In the genomic region with DNA sequence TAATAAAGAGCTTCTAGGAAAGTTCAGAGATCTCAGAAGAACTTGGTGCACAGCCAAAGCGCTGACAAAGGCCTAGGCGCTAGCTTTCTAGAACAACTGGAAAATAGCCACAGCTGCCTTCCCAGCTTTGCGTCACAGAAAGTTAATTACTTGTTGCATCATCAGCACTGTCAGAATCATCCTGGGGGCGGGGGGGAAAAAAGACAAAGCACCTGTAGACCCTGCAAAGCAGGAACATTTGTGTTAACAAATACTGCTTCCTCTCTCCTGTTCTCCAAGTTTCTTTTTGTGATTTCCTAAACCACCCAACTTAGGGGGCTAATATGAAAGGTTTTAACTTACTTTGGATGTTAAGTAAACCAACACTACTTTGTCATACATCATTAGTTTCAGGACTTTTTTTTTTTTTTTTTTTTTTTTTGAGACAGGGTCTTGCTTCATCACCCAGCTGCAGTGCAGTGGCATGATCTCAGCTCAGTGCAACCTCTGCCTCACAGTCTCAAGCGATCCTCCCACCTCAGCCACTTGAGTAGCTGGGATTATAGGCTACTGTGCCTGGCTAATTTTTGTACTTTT, we compare ENCODE assay signal across 1 cellular context.
TF ChIP-seq lines count a peak whose summit lies in the region.

No MANE protein-coding gene starts in this region.

TF ChIP-seq in HEK293, 187 proteins besides CTCF, POLR2A, EP300 and RAD21 (continued from another document):
- TF ChIP-seq, protein P1, sequence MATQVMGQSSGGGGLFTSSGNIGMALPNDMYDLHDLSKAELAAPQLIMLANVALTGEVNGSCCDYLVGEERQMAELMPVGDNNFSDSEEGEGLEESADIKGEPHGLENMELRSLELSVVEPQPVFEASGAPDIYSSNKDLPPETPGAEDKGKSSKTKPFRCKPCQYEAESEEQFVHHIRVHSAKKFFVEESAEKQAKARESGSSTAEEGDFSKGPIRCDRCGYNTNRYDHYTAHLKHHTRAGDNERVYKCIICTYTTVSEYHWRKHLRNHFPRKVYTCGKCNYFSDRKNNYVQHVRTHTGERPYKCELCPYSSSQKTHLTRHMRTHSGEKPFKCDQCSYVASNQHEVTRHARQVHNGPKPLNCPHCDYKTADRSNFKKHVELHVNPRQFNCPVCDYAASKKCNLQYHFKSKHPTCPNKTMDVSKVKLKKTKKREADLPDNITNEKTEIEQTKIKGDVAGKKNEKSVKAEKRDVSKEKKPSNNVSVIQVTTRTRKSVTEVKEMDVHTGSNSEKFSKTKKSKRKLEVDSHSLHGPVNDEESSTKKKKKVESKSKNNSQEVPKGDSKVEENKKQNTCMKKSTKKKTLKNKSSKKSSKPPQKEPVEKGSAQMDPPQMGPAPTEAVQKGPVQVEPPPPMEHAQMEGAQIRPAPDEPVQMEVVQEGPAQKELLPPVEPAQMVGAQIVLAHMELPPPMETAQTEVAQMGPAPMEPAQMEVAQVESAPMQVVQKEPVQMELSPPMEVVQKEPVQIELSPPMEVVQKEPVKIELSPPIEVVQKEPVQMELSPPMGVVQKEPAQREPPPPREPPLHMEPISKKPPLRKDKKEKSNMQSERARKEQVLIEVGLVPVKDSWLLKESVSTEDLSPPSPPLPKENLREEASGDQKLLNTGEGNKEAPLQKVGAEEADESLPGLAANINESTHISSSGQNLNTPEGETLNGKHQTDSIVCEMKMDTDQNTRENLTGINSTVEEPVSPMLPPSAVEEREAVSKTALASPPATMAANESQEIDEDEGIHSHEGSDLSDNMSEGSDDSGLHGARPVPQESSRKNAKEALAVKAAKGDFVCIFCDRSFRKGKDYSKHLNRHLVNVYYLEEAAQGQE (tag by site-specific recombination; IDR thresholded peaks at IDR 0.05) = no peak
- TF ChIP-seq, protein P2, sequence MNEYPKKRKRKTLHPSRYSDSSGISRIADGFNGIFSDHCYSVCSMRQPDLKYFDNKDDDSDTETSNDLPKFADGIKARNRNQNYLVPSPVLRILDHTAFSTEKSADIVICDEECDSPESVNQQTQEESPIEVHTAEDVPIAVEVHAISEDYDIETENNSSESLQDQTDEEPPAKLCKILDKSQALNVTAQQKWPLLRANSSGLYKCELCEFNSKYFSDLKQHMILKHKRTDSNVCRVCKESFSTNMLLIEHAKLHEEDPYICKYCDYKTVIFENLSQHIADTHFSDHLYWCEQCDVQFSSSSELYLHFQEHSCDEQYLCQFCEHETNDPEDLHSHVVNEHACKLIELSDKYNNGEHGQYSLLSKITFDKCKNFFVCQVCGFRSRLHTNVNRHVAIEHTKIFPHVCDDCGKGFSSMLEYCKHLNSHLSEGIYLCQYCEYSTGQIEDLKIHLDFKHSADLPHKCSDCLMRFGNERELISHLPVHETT (tag by site-specific recombination; IDR thresholded peaks at IDR 0.05) = peak; percentile 73
- TF ChIP-seq ZNF776 (tag by site-specific recombination; IDR thresholded peaks at IDR 0.05; ENCODE audit: borderline replicate concordance) (no peak), ZNF664 (tag by site-specific recombination; IDR thresholded peaks at IDR 0.05) (0 out of 2 replicates have a peak, but pooled peaks have one; percentile 5), MEIS1 (CRISPR knock-in tag; IDR thresholded peaks at IDR 0.05; ENCODE audit: borderline replicate concordance) (no peak), ZNF501 (tag by site-specific recombination; IDR thresholded peaks at IDR 0.05) (no peak), ZNF23 (tag by site-specific recombination; IDR thresholded peaks at IDR 0.05; ENCODE audit: borderline replicate concordance) (no peak), REPIN1 (tag by site-specific recombination; IDR thresholded peaks at IDR 0.05; ENCODE audit: low read depth) (no peak), ZNF530 (tag by site-specific recombination; IDR thresholded peaks at IDR 0.05; ENCODE audit: low read depth) (no peak), ZNF114 (tag by site-specific recombination; IDR thresholded peaks at IDR 0.05) (no peak), ZNF629 (tag by site-specific recombination; IDR thresholded peaks at IDR 0.05) (peak; percentile 97), GLI4 (tag by site-specific recombination; IDR thresholded peaks at IDR 0.05) (no peak), ZNF561 (tag by site-specific recombination; IDR thresholded peaks at IDR 0.05; ENCODE audit: borderline replicate concordance) (no peak), KLF7 (tag by site-specific recombination; IDR thresholded peaks at IDR 0.05; ENCODE audit: borderline replicate concordance) (no peak), KLF9 (tag by site-specific recombination; IDR thresholded peaks at IDR 0.05; ENCODE audit: low read depth) (no peak), ZNF529 (tag by site-specific recombination; IDR thresholded peaks at IDR 0.05; ENCODE audit: insufficient replicate concordance) (no peak), ZNF404 (tag by site-specific recombination; IDR thresholded peaks at IDR 0.05) (no peak), ZNF830 (tag by site-specific recombination; IDR thresholded peaks at IDR 0.05; ENCODE audit: low read depth) (no peak), ZNF311 (tag by site-specific recombination; IDR thresholded peaks at IDR 0.05; ENCODE audit: borderline replicate concordance) (no peak), ZBTB20 (tag by site-specific recombination; IDR thresholded peaks at IDR 0.05) (0 out of 2 replicates have a peak, but pooled peaks have one; percentile 24), SP2 (tag by site-specific recombination; IDR thresholded peaks at IDR 0.05) (no peak), YY2 (tag by site-specific recombination; IDR thresholded peaks at IDR 0.05) (no peak), ZNF37A (tag by site-specific recombination; IDR thresholded peaks at IDR 0.05) (no peak), SP7 (tag by site-specific recombination; IDR thresholded peaks at IDR 0.05) (peak; percentile 72), KLF8 (tag by site-specific recombination; IDR thresholded peaks at IDR 0.05) (peak; percentile 18; the same call in 1 of the 2 replicates), SCRT2 (tag by site-specific recombination; IDR thresholded peaks at IDR 0.05) (peak; percentile 96), GLIS1 (tag by site-specific recombination; IDR thresholded peaks at IDR 0.05) (peak; percentile 83)
- TF ChIP-seq, protein P3, sequence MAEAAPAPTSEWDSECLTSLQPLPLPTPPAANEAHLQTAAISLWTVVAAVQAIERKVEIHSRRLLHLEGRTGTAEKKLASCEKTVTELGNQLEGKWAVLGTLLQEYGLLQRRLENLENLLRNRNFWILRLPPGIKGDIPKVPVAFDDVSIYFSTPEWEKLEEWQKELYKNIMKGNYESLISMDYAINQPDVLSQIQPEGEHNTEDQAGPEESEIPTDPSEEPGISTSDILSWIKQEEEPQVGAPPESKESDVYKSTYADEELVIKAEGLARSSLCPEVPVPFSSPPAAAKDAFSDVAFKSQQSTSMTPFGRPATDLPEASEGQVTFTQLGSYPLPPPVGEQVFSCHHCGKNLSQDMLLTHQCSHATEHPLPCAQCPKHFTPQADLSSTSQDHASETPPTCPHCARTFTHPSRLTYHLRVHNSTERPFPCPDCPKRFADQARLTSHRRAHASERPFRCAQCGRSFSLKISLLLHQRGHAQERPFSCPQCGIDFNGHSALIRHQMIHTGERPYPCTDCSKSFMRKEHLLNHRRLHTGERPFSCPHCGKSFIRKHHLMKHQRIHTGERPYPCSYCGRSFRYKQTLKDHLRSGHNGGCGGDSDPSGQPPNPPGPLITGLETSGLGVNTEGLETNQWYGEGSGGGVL (tag by site-specific recombination; IDR thresholded peaks at IDR 0.05) = peak; percentile 66; the same call in 1 of the 2 replicates
- TF ChIP-seq, protein P4, sequence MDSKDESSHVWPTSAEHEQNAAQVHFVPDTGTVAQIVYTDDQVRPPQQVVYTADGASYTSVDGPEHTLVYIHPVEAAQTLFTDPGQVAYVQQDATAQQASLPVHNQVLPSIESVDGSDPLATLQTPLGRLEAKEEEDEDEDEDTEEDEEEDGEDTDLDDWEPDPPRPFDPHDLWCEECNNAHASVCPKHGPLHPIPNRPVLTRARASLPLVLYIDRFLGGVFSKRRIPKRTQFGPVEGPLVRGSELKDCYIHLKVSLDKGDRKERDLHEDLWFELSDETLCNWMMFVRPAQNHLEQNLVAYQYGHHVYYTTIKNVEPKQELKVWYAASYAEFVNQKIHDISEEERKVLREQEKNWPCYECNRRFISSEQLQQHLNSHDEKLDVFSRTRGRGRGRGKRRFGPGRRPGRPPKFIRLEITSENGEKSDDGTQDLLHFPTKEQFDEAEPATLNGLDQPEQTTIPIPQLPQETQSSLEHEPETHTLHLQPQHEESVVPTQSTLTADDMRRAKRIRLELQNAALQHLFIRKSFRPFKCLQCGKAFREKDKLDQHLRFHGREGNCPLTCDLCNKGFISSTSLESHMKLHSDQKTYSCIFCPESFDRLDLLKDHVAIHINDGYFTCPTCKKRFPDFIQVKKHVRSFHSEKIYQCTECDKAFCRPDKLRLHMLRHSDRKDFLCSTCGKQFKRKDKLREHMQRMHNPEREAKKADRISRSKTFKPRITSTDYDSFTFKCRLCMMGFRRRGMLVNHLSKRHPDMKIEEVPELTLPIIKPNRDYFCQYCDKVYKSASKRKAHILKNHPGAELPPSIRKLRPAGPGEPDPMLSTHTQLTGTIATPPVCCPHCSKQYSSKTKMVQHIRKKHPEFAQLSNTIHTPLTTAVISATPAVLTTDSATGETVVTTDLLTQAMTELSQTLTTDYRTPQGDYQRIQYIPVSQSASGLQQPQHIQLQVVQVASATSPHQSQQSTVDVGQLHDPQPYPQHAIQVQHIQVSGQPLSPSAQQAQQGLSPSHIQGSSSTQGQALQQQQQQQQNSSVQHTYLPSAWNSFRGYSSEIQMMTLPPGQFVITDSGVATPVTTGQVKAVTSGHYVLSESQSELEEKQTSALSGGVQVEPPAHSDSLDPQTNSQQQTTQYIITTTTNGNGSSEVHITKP (tag by site-specific recombination; IDR thresholded peaks at IDR 0.05) = peak; percentile 61
- TF ChIP-seq, protein P5, sequence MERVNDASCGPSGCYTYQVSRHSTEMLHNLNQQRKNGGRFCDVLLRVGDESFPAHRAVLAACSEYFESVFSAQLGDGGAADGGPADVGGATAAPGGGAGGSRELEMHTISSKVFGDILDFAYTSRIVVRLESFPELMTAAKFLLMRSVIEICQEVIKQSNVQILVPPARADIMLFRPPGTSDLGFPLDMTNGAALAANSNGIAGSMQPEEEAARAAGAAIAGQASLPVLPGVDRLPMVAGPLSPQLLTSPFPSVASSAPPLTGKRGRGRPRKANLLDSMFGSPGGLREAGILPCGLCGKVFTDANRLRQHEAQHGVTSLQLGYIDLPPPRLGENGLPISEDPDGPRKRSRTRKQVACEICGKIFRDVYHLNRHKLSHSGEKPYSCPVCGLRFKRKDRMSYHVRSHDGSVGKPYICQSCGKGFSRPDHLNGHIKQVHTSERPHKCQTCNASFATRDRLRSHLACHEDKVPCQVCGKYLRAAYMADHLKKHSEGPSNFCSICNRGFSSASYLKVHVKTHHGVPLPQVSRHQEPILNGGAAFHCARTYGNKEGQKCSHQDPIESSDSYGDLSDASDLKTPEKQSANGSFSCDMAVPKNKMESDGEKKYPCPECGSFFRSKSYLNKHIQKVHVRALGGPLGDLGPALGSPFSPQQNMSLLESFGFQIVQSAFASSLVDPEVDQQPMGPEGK (tag by site-specific recombination; IDR thresholded peaks at IDR 0.05) = peak; percentile 83
- TF ChIP-seq, protein P6, sequence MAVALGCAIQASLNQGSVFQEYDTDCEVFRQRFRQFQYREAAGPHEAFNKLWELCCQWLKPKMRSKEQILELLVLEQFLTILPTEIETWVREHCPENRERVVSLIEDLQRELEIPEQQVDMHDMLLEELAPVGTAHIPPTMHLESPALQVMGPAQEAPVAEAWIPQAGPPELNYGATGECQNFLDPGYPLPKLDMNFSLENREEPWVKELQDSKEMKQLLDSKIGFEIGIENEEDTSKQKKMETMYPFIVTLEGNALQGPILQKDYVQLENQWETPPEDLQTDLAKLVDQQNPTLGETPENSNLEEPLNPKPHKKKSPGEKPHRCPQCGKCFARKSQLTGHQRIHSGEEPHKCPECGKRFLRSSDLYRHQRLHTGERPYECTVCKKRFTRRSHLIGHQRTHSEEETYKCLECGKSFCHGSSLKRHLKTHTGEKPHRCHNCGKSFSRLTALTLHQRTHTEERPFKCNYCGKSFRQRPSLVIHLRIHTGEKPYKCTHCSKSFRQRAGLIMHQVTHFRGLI (tag by site-specific recombination; IDR thresholded peaks at IDR 0.05) = no peak; the same call in 1 of the 2 replicates
- TF ChIP-seq, protein P7, sequence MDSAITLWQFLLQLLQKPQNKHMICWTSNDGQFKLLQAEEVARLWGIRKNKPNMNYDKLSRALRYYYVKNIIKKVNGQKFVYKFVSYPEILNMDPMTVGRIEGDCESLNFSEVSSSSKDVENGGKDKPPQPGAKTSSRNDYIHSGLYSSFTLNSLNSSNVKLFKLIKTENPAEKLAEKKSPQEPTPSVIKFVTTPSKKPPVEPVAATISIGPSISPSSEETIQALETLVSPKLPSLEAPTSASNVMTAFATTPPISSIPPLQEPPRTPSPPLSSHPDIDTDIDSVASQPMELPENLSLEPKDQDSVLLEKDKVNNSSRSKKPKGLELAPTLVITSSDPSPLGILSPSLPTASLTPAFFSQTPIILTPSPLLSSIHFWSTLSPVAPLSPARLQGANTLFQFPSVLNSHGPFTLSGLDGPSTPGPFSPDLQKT (IDR thresholded peaks at IDR 0.05; ENCODE audit: borderline replicate concordance, low read depth, low read length) = no peak
